Comparison of ENCODE assay signal across 19 cellular contexts in the genomic region with DNA sequence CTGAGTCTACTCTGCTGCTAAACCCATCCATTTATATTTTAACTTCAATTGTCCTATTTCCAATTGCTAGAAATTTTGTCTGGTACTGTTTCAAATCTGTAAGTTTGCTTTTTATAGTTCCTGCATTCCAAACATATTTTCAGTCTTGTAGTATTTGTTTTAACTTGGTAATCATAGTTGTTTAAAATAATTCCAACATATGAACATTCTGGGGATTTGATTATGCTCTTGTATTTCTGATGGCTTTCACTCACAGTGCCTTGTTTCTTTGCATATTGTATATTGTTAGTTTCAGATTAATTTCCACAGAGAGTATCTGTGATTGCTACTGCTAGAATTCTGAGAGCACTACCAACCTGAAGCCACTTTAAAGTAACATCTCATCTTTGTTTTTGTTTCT.
"Had no signal": no experiment of that assay in that cellular context is flagged by ENCODE, and none has a peak within 500 bp of the region (broad histone marks: within the 10 kb centered on the region; RNA-seq: fewer than 3 reads in every experiment).

No MANE protein-coding gene starts in this region.

- H3K4me3 ChIP-seq: gastrocnemius medialis, heart left ventricle, lung, thyroid gland had no signal

- H3K36me3 ChIP-seq: gastrocnemius medialis, heart left ventricle, thyroid gland had no signal

- H3K27ac ChIP-seq: epithelial cell of prostate, gastrocnemius medialis, heart left ventricle, parathyroid adenoma, thyroid gland had no signal

- H3K79me2 ChIP-seq: parathyroid adenoma had no signal

- H3K9ac ChIP-seq: parathyroid adenoma had no signal

- H2AFZ ChIP-seq: parathyroid adenoma had no signal

- DNase-seq: activated CD4-positive, alpha-beta memory T cell treated with anti-CD3 and anti-CD28 coated beads for 36 hours; activated CD4-positive, alpha-beta T cell treated with anti-CD3 and anti-CD28 coated beads for 36 hours; activated CD8-positive, alpha-beta memory T cell treated with anti-CD3 and anti-CD28 coated beads, Interleukin-2, amount 10 ng/mL, durations not matched to agents 7 days and 5 days; activated effector memory CD4-positive, alpha-beta T cell treated with anti-CD3 and anti-CD28 coated beads, Interleukin-2, amount 50 U/mL, for 16 hours; activated T-cell treated with anti-CD3 and anti-CD28 coated beads, Interleukin-2, amount 50 U/mL, for 24 hours; amniotic stem cell; gastrocnemius medialis; heart left ventricle; immature natural killer cell; left cardiac atrium; naive B cell; stimulated activated CD4-positive, alpha-beta T cell treated with anti-CD3 and anti-CD28 coated beads, Interleukin-2, amount 100 ng/mL, for 48 hours; stimulated activated naive B cell treated with anti-CD40 and anti-IgM and Interleukin-4, amounts not matched to agents 10 μg/mL and 1 μg/mL and 100 μg/mL, for 72 hours; T-helper 2 cell; thyroid gland had no signal

- ATAC-seq: activated CD4-positive, alpha-beta T cell treated with anti-CD3 and anti-CD28 coated beads for 36 hours; activated CD8-positive, alpha-beta memory T cell treated with anti-CD3 and anti-CD28 coated beads, Interleukin-2, amount 10 ng/mL, durations not matched to agents 7 days and 5 days; activated naive CD4-positive, alpha-beta T cell treated with anti-CD3 and anti-CD28 coated beads, Interleukin-2, amount 50 U/mL, for 72 hours; gastrocnemius medialis; heart left ventricle; left cardiac atrium; stimulated activated naive B cell treated with anti-CD40 and anti-IgM and Interleukin-4, amounts not matched to agents 10 μg/mL and 1 μg/mL and 100 μg/mL, for 72 hours had no signal

- H3K27me3 ChIP-seq: gastrocnemius medialis, heart left ventricle, thyroid gland had no signal

- H3K9me3 ChIP-seq: gastrocnemius medialis, thyroid gland had no signal

- H3K4me1 ChIP-seq: gastrocnemius medialis, heart left ventricle, parathyroid adenoma, thyroid gland had no signal
